ENCODE assay signal across 22 cellular contexts in genomic region chr17:66474810-66475497, GRCh38.
A peak's percentile ranks its signal among the peaks of the same experiment; 100 is the strongest.
DNase-seq lines count a peak whose midpoint lies in the region; ATAC-seq and TF ChIP-seq lines count a peak whose summit lies in the region.
"Had no signal": no experiment of that assay in that cellular context is flagged by ENCODE, and none has a peak within 500 bp of the region (broad histone marks: within the 10 kb centered on the region; RNA-seq: fewer than 3 reads in every experiment).

No MANE protein-coding gene starts in this region.

- H3K18ac ChIP-seq in H9 (ENCODE audit: insufficient read length, low read depth, low read length) (no peak overlapping the region), mesenchymal stem cell (ENCODE audit: low read depth in 1 of 2, low read length in 2 of 2) (peak overlapping the region in 1 of 2 experiments; percentile 14)

- CTCF ChIA-PET in WTC11 (lab: Charles Lee), result interaction anchor here (0.6 to 3.0 kb wide), 10 partner anchors 8 to 201 kb away, joined by 3 to 15 read pairs (median 5); no protein-coding TSS in a partner anchor

- H3K9me3 Mint-ChIP-seq in H9, result peaks cover 0 to 3% of the 10 kb centered on the region in 2 experiments; a peak in 2 of 5 replicates
- peaks cover 10% of the 10 kb centered on the region for H3K9me3 Mint-ChIP-seq in WTC11

- H4K8ac ChIP-seq in H9 (replicated peaks; ENCODE audit: insufficient read length, low read depth, low read length) (no peak overlapping the region), mesenchymal stem cell (ENCODE audit: low read length) (no peak overlapping the region)

- H3K4me3 Mint-ChIP-seq in H9 (peak overlapping the region; percentile 43 to 64), WTC11 (peak overlapping the region; percentile 61)
- H3K4me3 Mint-ChIP-seq: activated CD4-positive, alpha-beta T cell treated with anti-CD3 and anti-CD28 coated beads, Interleukin-2, amount 10 ng/mL, durations not matched to agents 7 days and 5 days had no signal

- peak overlapping the region; percentile 44 for H3K4me2 ChIP-seq in H9 (ENCODE audit: insufficient read depth, insufficient read length, low read length)
- no peak overlapping the region for H3K4me2 ChIP-seq in mesenchymal stem cell (ENCODE audit: low read length, poor library complexity, severe bottlenecking)

- no peaks in the 10 kb centered on the region for H3K79me2 ChIP-seq in H9 (ENCODE audit: insufficient read depth, low read length)

- DNase-seq in NCI-H510A treated with DMSO at 0.1 percent for 48 hours (lab: John Stamatoyannopoulos, UW) (peak; percentile 58), NCI-H510A (lab: John Stamatoyannopoulos, UW) (no peak), H9 (peak; percentile 43), WTC11 (ENCODE audit: low spot score) (no peak), mesenchymal stem cell (no peak), AG08395 (ENCODE audit: low spot score) (no peak), NCI-H2029 treated with DMSO at 0.1 percent for 48 hours (lab: John Stamatoyannopoulos, UW) (no peak), WERI-Rb-1 (no peak)
- DNase-seq: activated CD4-positive, alpha-beta T cell treated with anti-CD3 and anti-CD28 coated beads, Interleukin-2, amount 10 ng/mL, durations not matched to agents 7 days and 5 days; activated CD8-positive, alpha-beta memory T cell treated with anti-CD3 and anti-CD28 coated beads, Interleukin-2, amount 50 U/mL, for 48 hours; activated gamma-delta T cell treated with Interleukin-2 at 50 U/mL for 16 hours; C1 segment of cervical spinal cord; cortex of kidney; glutamatergic neuron; KG1; NCI-H187; NCI-H524 treated with DMSO at 0.1 percent for 48 hours; SIG-M5; stimulated activated CD4-positive, alpha-beta T cell treated with anti-CD3 and anti-CD28 coated beads, Interleukin-12 subunit alpha, Interleukin-12 subunit beta, amount 100 ng/mL, for 4 hours; T-helper 1 cell had no signal

- no peak overlapping the region for H4K5ac ChIP-seq in H9 (ENCODE audit: insufficient read length, low read depth, low read length)

- POLR2A ChIA-PET in WTC11 (lab: Charles Lee), result interaction anchor here (1.1 kb wide), 1 partner anchor 10 kb away, joined by 3 read pairs; no protein-coding TSS in a partner anchor

- H3K9ac ChIP-seq in H9 (ENCODE audit: extremely low read depth, insufficient read length, low read length) (no peak overlapping the region), mesenchymal stem cell (ENCODE audit: low read length) (no peak overlapping the region)

- H3K79me1 ChIP-seq in H9 (ENCODE audit: insufficient read depth, low read depth, low read length, poor library complexity, severe bottlenecking) (no peaks in the 10 kb centered on the region), mesenchymal stem cell (replicated peaks; ENCODE audit: low read length, poor library complexity, severe bottlenecking) (peaks cover 24% of the 10 kb centered on the region)

- H3K4me1 Mint-ChIP-seq in H9 (peaks cover 41 to 53% of the 10 kb centered on the region in 2 experiments), WTC11 (peaks cover 65% of the 10 kb centered on the region)

- no peak overlapping the region for H3K14ac ChIP-seq in H9 (ENCODE audit: insufficient read depth, low read length)
- no peak overlapping the region for H3K14ac ChIP-seq in mesenchymal stem cell (ENCODE audit: low read length in 2 of 2)

- no peak overlapping the region for H4K91ac ChIP-seq in H9 (ENCODE audit: insufficient read length, low read depth, low read length)
- H4K91ac ChIP-seq in mesenchymal stem cell (ENCODE audit: low read length), result no peak overlapping the region

- H2BK12ac ChIP-seq in H9 (ENCODE audit: insufficient read length, low read depth, low read length) (no peak overlapping the region), mesenchymal stem cell (ENCODE audit: low read length in 2 of 2) (no peak overlapping the region)

- H3K27me3 ChIP-seq in H9 (ENCODE audit: insufficient read depth, low read length) (no peaks in the 10 kb centered on the region), mesenchymal stem cell (ENCODE audit: control insufficient read depth in 1 of 2, insufficient read depth in 1 of 2, low read length in 2 of 2) (no peaks in the 10 kb centered on the region), WERI-Rb-1 (ENCODE audit: insufficient read depth, low read depth, severe bottlenecking) (no peaks in the 10 kb centered on the region)
- H3K27me3 ChIP-seq: breast epithelium had no signal

- H3K23ac ChIP-seq in H9 (ENCODE audit: insufficient read length, low read depth, low read length) (no peak overlapping the region), mesenchymal stem cell (ENCODE audit: low read length in 2 of 2) (no peak overlapping the region)

- peaks cover 0 to 11% (median 2%) of the 10 kb centered on the region in 3 experiments; a peak in 2 of 7 replicates for H3K36me3 Mint-ChIP-seq in H9 (ENCODE audit: insufficient read depth in 1 of 3, low read depth in 3 of 3)
- peaks cover 5% of the 10 kb centered on the region; the same call in 1 of the 2 replicates for H3K36me3 Mint-ChIP-seq in WTC11

- H3K23me2 ChIP-seq in H9 (ENCODE audit: insufficient read length, low read depth, low read length, poor library complexity, severe bottlenecking), result no peaks in the 10 kb centered on the region

- no peak overlapping the region for H3K4me3 ChIP-seq in mesenchymal stem cell (ENCODE audit: insufficient read depth in 1 of 2, low read depth in 1 of 2, low read length in 2 of 2)
- H3K4me3 ChIP-seq in WERI-Rb-1 (ENCODE audit: low read depth, low read length), result no peak overlapping the region
- H3K4me3 ChIP-seq: breast epithelium, lung had no signal

- no peak overlapping the region for H2BK120ac ChIP-seq in H9 (ENCODE audit: low read depth, low read length, poor library complexity, severe bottlenecking)
- H2BK120ac ChIP-seq in mesenchymal stem cell (ENCODE audit: low read depth, low read length), result no peak overlapping the region

- H3K27ac Mint-ChIP-seq in H9 (peak overlapping the region; percentile 91 to 98 (median 92)), WTC11 (peak overlapping the region; percentile 96)
- H3K27ac Mint-ChIP-seq: activated CD4-positive, alpha-beta T cell treated with anti-CD3 and anti-CD28 coated beads, Interleukin-2, amount 10 ng/mL, durations not matched to agents 7 days and 5 days had no signal

- H3K27me3 Mint-ChIP-seq in H9 (ENCODE audit: low read depth), result no peaks in the 10 kb centered on the region
- H3K27me3 Mint-ChIP-seq in WTC11 (ENCODE audit: low read depth), result no peaks in the 10 kb centered on the region
- H3K27me3 Mint-ChIP-seq: activated CD4-positive, alpha-beta T cell treated with anti-CD3 and anti-CD28 coated beads, Interleukin-2, amount 10 ng/mL, durations not matched to agents 7 days and 5 days had no signal

- peak; percentile 80 for ATAC-seq in WTC11

- H3K36me3 ChIP-seq in mesenchymal stem cell (ENCODE audit: control insufficient read depth in 1 of 2, insufficient read depth in 2 of 2, low read depth in 1 of 2, low read length in 2 of 2), result peaks cover 0 to 2% of the 10 kb centered on the region in 2 experiments
- H3K36me3 ChIP-seq in WERI-Rb-1, result no peaks in the 10 kb centered on the region
- H3K36me3 ChIP-seq: breast epithelium had no signal

- H3K4me1 ChIP-seq in H9 (ENCODE audit: insufficient read depth, low read length) (peaks cover 13% of the 10 kb centered on the region; the same call in 1 of the 2 replicates), mesenchymal stem cell (ENCODE audit: control insufficient read depth, insufficient read depth, low read depth, low read length) (peaks cover 7% of the 10 kb centered on the region)
- H3K4me1 ChIP-seq: breast epithelium had no signal

- no peak overlapping the region for H2AFZ ChIP-seq in H9 (ENCODE audit: low read length)
- no peak overlapping the region for H2AFZ ChIP-seq in mesenchymal stem cell (ENCODE audit: low read depth, low read length)

- H3K9me3 ChIP-seq in H9 (ENCODE audit: control insufficient read depth, low read depth, low read length) (no peaks in the 10 kb centered on the region), mesenchymal stem cell (ENCODE audit: control insufficient read depth, low read length) (no peaks in the 10 kb centered on the region), WERI-Rb-1 (ENCODE audit: severe bottlenecking) (no peaks in the 10 kb centered on the region)
- H3K9me3 ChIP-seq: breast epithelium had no signal

- H2BK5ac ChIP-seq in H9 (ENCODE audit: insufficient read length, low read length) (no peak overlapping the region), mesenchymal stem cell (ENCODE audit: low read depth, low read length, poor library complexity, severe bottlenecking) (no peak overlapping the region)

- no peak overlapping the region for H2BK20ac ChIP-seq in H9 (ENCODE audit: low read depth, low read length, poor library complexity, severe bottlenecking)

- H3K4ac ChIP-seq in H9 (ENCODE audit: low read depth, low read length), result no peak overlapping the region
- H3K4ac ChIP-seq in mesenchymal stem cell (ENCODE audit: low read depth in 1 of 2, low read length in 2 of 2), result no peak overlapping the region

- WGBS in H9 (ENCODE audit: extremely low coverage, insufficient read length, low lambda C conversion rate), result no CpG with 5 or more reads among the region's 8 CpGs
- WGBS in mesenchymal stem cell, result 89% methylated on average over 7 of the region's 8 CpGs

- H2BK15ac ChIP-seq in H9 (ENCODE audit: low read depth, low read length) (no peak overlapping the region), mesenchymal stem cell (ENCODE audit: low read depth, poor library complexity, severe bottlenecking) (no peak overlapping the region)

- H3T11ph ChIP-seq in H9 (ENCODE audit: low read length), result no peak overlapping the region

- TF ChIP-seq CTCF in H9 (conservative IDR thresholded peaks at IDR 0.05) (no peak), WTC11 (IDR thresholded peaks at IDR 0.05) (no peak), WERI-Rb-1 (IDR thresholded peaks at IDR 0.05; ENCODE audit: low read depth, low read length) (no peak)

- peak overlapping the region; percentile 67 for H3K27ac ChIP-seq in H9 (ENCODE audit: insufficient read length, low read depth, low read length)
- H3K27ac ChIP-seq in mesenchymal stem cell (ENCODE audit: low read length, poor library complexity, severe bottlenecking), result peak overlapping the region; percentile 16
- no peak overlapping the region for H3K27ac ChIP-seq in WERI-Rb-1
- H3K27ac ChIP-seq: breast epithelium had no signal

- H4K20me1 ChIP-seq in H9 (ENCODE audit: control insufficient read depth, insufficient read depth, insufficient read length), result no peaks in the 10 kb centered on the region

- H2AK5ac ChIP-seq in H9 (ENCODE audit: insufficient read length, low read length) (no peak overlapping the region), mesenchymal stem cell (ENCODE audit: low read length, severe bottlenecking) (peak overlapping the region; percentile 75)

- H3K56ac ChIP-seq in H9 (ENCODE audit: insufficient read length, low read depth, low read length), result no peak overlapping the region

TF ChIP-seq in WTC11, 78 proteins besides CTCF, POLR2A, EP300 and RAD21 (continues in another document):
- TF ChIP-seq ZNF416 (CRISPR knock-in tag; IDR thresholded peaks at IDR 0.05), result no peak

Comparison
In these comparisons a context has a peak if more than half of its experiments do, and no peak if none do; other contexts are left out.
1. DNase-seq: peak in NCI-H510A treated with DMSO at 0.1 percent for 48 hours (single experiment) and H9 (single experiment); none in NCI-H510A (single experiment), WTC11 (single experiment), mesenchymal stem cell (single experiment), AG08395 (single experiment), NCI-H2029 treated with DMSO at 0.1 percent for 48 hours (single experiment) and WERI-Rb-1 (single experiment).